ENCODE assay signal across 9 cellular contexts in genomic region chr17:58338454-58338841, GRCh38. TPM values are rescaled to one million over a fixed set of nuclear protein-coding genes. Genes with fewer than 3 reads are reported as not detected.
A peak's percentile ranks its signal among the peaks of the same experiment; 100 is the strongest.
DNase-seq lines count a peak whose midpoint lies in the region; ATAC-seq and TF ChIP-seq lines count a peak whose summit lies in the region.
"Had no signal": no experiment of that assay in that cellular context is flagged by ENCODE, and none has a peak within 500 bp of the region (broad histone marks: within the 10 kb centered on the region; RNA-seq: fewer than 3 reads in every experiment).

No MANE protein-coding gene starts in this region.

- peaks cover 26% of the 10 kb centered on the region for H3K79me1 ChIP-seq in trophoblast cell (ENCODE audit: low read length)

- peak overlapping the region; percentile 92 for H2BK120ac ChIP-seq in trophoblast cell (ENCODE audit: insufficient read depth, low read length, poor library complexity)

- H3K4me1 ChIP-seq in colonic mucosa, result no peaks in the 10 kb centered on the region
- H3K4me1 ChIP-seq in trophoblast cell (ENCODE audit: control insufficient read depth in 1 of 2, insufficient read depth in 2 of 2, low read length in 2 of 2), result peaks cover 37 to 42% of the 10 kb centered on the region in 2 experiments
- H3K4me1 ChIP-seq in HAP-1, result no peaks in the 10 kb centered on the region

- H2BK5ac ChIP-seq in trophoblast cell (ENCODE audit: low read depth, low read length, poor library complexity), result peak overlapping the region; percentile 71

- H3K4me3 ChIP-seq in GM06990 (replicated peaks; ENCODE audit: low read depth, low read length) (peak overlapping the region; percentile 82), colonic mucosa (no peak overlapping the region), trophoblast cell (ENCODE audit: low read depth, low read length) (no peak overlapping the region), HAP-1 (no peak overlapping the region)

- peak overlapping the region; percentile 36 for H3K14ac ChIP-seq in trophoblast cell (ENCODE audit: low read length)

- H3K9ac ChIP-seq in colonic mucosa (ENCODE audit: low read depth in 2 of 2, low read length in 2 of 2), result peak overlapping the region in 1 of 2 donors; percentile 36
- H3K9ac ChIP-seq in trophoblast cell (ENCODE audit: low read length), result no peak overlapping the region

- peak overlapping the region; percentile 20 for H2BK12ac ChIP-seq in trophoblast cell (ENCODE audit: low read length)

- no peak overlapping the region for H2AFZ ChIP-seq in trophoblast cell (ENCODE audit: insufficient read depth, low read length, poor library complexity)

- no peak overlapping the region for H3K23ac ChIP-seq in trophoblast cell (ENCODE audit: low read length)

- H3K4ac ChIP-seq in trophoblast cell (ENCODE audit: low read depth, low read length), result peak overlapping the region; percentile 28

- H4K12ac ChIP-seq in trophoblast cell (ENCODE audit: low read depth, low read length), result peak overlapping the region; percentile 9

- peak overlapping the region; percentile 54 for H2AK5ac ChIP-seq in trophoblast cell (ENCODE audit: low read length)

- H4K91ac ChIP-seq in trophoblast cell (ENCODE audit: low read depth, low read length), result peak overlapping the region; percentile 68

- no peak overlapping the region for H3K4me2 ChIP-seq in trophoblast cell (ENCODE audit: low read length)

- ATAC-seq in HG03457 (IDR thresholded peaks at IDR 0.05; ENCODE audit: unreplicated experiment) (peak; percentile 1), HG02885 (IDR thresholded peaks at IDR 0.05; ENCODE audit: poor library complexity, unreplicated experiment) (no peak)

- intact Hi-C loops in colonic mucosa (cut with DNase I), result no loop called here

- TF ChIP-seq CTCF in GM06990 (IDR thresholded peaks at IDR 0.05; ENCODE audit: insufficient read depth, low read length, poor library complexity, severe bottlenecking), result peak; percentile 43
- TF ChIP-seq CTCF in colonic mucosa (IDR thresholded peaks at IDR 0.05), result no peak

- H3K79me2 ChIP-seq in trophoblast cell (ENCODE audit: control insufficient read depth, insufficient read depth, low read length, poor library complexity), result peaks cover 3% of the 10 kb centered on the region

- peak overlapping the region; percentile 1 for H3K18ac ChIP-seq in trophoblast cell (ENCODE audit: low read length)

- in situ Hi-C loops in HAP-1 (cut with MboI; ENCODE audit: low sequenced_read_pairs), result no loop called here

- H3K27ac ChIP-seq in colonic mucosa, result peak overlapping the region; percentile 88
- peak overlapping the region; percentile 48 for H3K27ac ChIP-seq in trophoblast cell (ENCODE audit: low read depth, low read length)

- H3K27me3 ChIP-seq in GM06990 (replicated peaks; ENCODE audit: control insufficient read depth, insufficient read depth, low read length), result no peaks in the 10 kb centered on the region
- no peaks in the 10 kb centered on the region for H3K27me3 ChIP-seq in colonic mucosa
- H3K27me3 ChIP-seq in trophoblast cell (ENCODE audit: insufficient read depth, low read length), result no peaks in the 10 kb centered on the region
- peaks cover 4% of the 10 kb centered on the region; the same call in 1 of the 2 replicates for H3K27me3 ChIP-seq in HAP-1 (ENCODE audit: low read depth)

- WGBS in trophoblast cell (ENCODE audit: extremely low coverage, insufficient coverage, insufficient read length), result no CpG with 5 or more reads among the region's 3 CpGs

- peak overlapping the region; percentile 20 for H4K8ac ChIP-seq in trophoblast cell (ENCODE audit: low read depth, low read length)

- no peaks in the 10 kb centered on the region; the same call in 1 of the 2 replicates for H3K36me3 ChIP-seq in GM06990 (ENCODE audit: control insufficient read depth, insufficient read depth, low read length)
- no peaks in the 10 kb centered on the region for H3K36me3 ChIP-seq in colonic mucosa
- peaks cover 0 to under 1% of the 10 kb centered on the region in 2 experiments for H3K36me3 ChIP-seq in trophoblast cell (ENCODE audit: control insufficient read depth in 1 of 2, insufficient read depth in 2 of 2, low read length in 2 of 2)
- H3K36me3 ChIP-seq in HAP-1 (replicated peaks), result no peaks in the 10 kb centered on the region

- DNase-seq in GM06990 (ENCODE audit: extremely low read depth, insufficient read length) (no peak), colonic mucosa (no peak), trophoblast cell (no peak), HAP-1 (ENCODE audit: low spot score in 2 of 2) (no peak), NCI-H2171 treated with DMSO at 0.1 percent for 48 hours (lab: John Stamatoyannopoulos, UW) (no peak), NCI-H146 treated with DMSO at 0.1 percent for 48 hours (lab: John Stamatoyannopoulos, UW; ENCODE audit: unreplicated experiment) (no peak)

- H3K9me3 ChIP-seq in colonic mucosa (no peaks in the 10 kb centered on the region), trophoblast cell (ENCODE audit: insufficient read depth, low read depth, low read length) (no peaks in the 10 kb centered on the region), HAP-1 (no peaks in the 10 kb centered on the region)

RNA-seq across cellular contexts. Expression of gene TSPOAP1, which starts 9.9 kb away (rescaled TPM):
- total RNA-seq in colonic mucosa, result 1 to 10 TPM; 3.7 to 5.4 TPM
- polyA plus RNA-seq in trophoblast cell (2013), result 1.1 and 1.3 TPM in 2 replicates

RNA-seq across cellular contexts. Expression of gene SUPT4H1, which starts 13.6 kb away (rescaled TPM):
- total RNA-seq in colonic mucosa, result 10 to 100 TPM; 68.7 to 75.3 TPM
- 63.5 and 64.6 TPM in 2 replicates for polyA plus RNA-seq in trophoblast cell (2013)

RNA-seq across cellular contexts. Expression of gene MPO, which starts 57.7 kb away (rescaled TPM):
- not detected for total RNA-seq in colonic mucosa
- polyA plus RNA-seq in trophoblast cell (2013), result not detected in 2 replicates
- total RNA-seq: bronchial epithelial cell had no signal
